ENCODE assay signal across 6 cellular contexts in the genomic region with DNA sequence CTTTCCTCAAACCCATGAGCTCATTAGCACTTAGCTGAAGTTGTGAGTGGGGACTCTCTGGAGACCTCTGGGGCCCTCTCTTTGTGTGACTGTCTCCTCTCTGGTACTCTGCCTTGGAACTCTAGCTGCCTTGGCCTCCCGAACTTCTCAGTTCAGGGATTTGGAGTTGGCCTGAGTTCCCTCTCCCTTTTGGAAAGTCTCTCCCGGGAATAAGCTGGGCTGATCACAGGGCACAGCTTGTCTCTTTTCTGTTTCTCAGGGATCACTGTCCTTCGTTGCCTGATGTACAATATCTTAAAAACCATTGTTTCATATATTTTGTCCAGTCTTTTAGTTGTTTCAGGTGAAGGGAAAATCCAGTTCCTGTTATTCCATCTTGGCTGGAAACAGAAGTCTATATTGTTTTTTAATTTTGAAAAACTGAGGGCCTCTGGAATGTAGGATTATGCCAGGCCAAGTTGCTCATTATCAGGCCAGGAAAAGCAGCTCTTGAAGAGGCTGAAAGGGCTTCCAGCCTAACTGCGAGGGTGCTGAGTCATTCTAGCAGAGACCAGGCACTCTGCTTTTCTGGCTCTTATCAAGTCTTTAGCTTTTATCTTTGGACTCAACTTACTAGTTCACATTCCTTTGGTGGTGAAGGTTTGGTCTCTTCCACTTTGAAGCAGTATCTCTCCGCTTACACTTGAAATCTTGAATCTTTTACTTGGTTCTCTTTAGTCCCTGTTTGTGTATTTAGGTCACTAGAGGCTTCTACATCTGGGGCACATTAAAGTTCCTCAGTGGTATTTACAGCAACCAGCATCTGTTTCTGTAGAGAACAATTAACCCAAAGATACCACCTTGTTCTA. TPM values are rescaled to one million over a fixed set of nuclear protein-coding genes. Genes with fewer than 3 reads are reported as not detected.
DNase-seq lines count a peak whose midpoint lies in the region; ATAC-seq and TF ChIP-seq lines count a peak whose summit lies in the region.

No MANE protein-coding gene starts in this region.

- peak; percentile 96 for ATAC-seq in left ventricle myocardium superior
- no peak for ATAC-seq in GM19395 (IDR thresholded peaks at IDR 0.05; ENCODE audit: unreplicated experiment)
- ATAC-seq in HG02981 (IDR thresholded peaks at IDR 0.05; ENCODE audit: unreplicated experiment), result no peak

- TF ChIP-seq CTCF in C4-2B (conservative IDR thresholded peaks at IDR 0.05), result no peak

- intact Hi-C loops in left ventricle myocardium superior (cut with micrococcal nuclease), result no loop called here

- H3K27ac ChIP-seq in C4-2B, result peak overlapping the region; percentile 25; the same call in 1 of the 2 replicates

- DNase-seq in NCI-H460 (ENCODE audit: extremely low read depth, low read depth) (peak; percentile 69), left ventricle myocardium superior (peak; percentile 61), ureter (ENCODE audit: low spot score) (peak; percentile 57)

RNA-seq across cellular contexts. Expression of a gene that starts 8.4 kb away (rescaled TPM):
- total RNA-seq in NCI-H460 (2014; rRNA removed; shearing (Covaris generic)), result 26.9 and 28.3 TPM in 2 replicates
- polyA plus RNA-seq in NCI-H460 (2014; cell fraction: nucleus; rRNA removed), result 44.5 and 56.1 TPM in 2 replicates
- total RNA-seq in left ventricle myocardium superior (115 TPM), ureter (57.9 TPM)

RNA-seq across cellular contexts. Expression of a gene that starts 44.6 kb away (rescaled TPM):
- 0.40 and 0.87 TPM in 2 replicates for total RNA-seq in NCI-H460 (2014; rRNA removed; shearing (Covaris generic))
- 0.11 and 0.21 TPM in 2 replicates for polyA plus RNA-seq in NCI-H460 (2014; cell fraction: nucleus; rRNA removed)
- total RNA-seq in left ventricle myocardium superior (0.12 TPM), ureter (0.62 TPM)

RNA-seq across cellular contexts. Expression of a gene that starts 44.7 kb away (rescaled TPM):
- total RNA-seq in NCI-H460 (2014; rRNA removed; shearing (Covaris generic)), result 109 and 127 TPM in 2 replicates
- 112 and 134 TPM in 2 replicates for polyA plus RNA-seq in NCI-H460 (2014; cell fraction: nucleus; rRNA removed)
- total RNA-seq in left ventricle myocardium superior (25.1 TPM), ureter (34.8 TPM)

RNA-seq across cellular contexts. Expression of a gene that starts 54.1 kb away (rescaled TPM):
- total RNA-seq in NCI-H460 (2014; rRNA removed; shearing (Covaris generic)), result 7.3 and 8.6 TPM in 2 replicates
- 29.6 and 31.0 TPM in 2 replicates for polyA plus RNA-seq in NCI-H460 (2014; cell fraction: nucleus; rRNA removed)
- 117 TPM for total RNA-seq in left ventricle myocardium superior
- total RNA-seq in ureter, result 45.4 TPM
